9 cellular contexts compared by ENCODE assay signal in the genomic region with DNA sequence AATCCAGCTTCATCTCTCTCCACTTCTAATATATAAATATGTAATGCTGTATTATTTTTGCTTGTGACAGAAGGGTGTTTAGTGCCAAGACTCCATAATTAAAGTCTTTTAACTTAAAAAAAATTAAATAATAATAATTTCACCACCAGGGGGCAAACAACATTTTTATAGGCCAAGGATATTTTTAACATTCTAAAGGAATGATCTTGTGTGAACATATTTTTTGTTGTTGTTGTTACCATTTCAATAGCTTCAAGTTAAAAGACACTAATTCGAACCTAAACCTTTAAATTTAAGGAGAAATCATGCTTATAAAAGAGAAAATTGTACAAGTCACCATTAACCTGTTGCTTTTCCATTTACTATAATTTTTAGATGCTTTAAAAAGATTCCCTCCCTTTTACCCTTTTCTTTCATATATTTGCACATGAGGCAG. TPM values are rescaled to one million over a fixed set of nuclear protein-coding genes. Genes with fewer than 3 reads are reported as not detected.
DNase-seq lines count a peak whose midpoint lies in the region; ATAC-seq and TF ChIP-seq lines count a peak whose summit lies in the region.
"Had no signal": no experiment of that assay in that cellular context is flagged by ENCODE, and none has a peak within 500 bp of the region (broad histone marks: within the 10 kb centered on the region; RNA-seq: fewer than 3 reads in every experiment).

No MANE protein-coding gene starts in this region.

- H3K4me2 ChIP-seq in SK-N-SH: no peak overlapping the region

- peaks cover 7% of the 10 kb centered on the region; the same call in 1 of the 2 replicates for H3K9me3 ChIP-seq in SK-N-SH
- H3K9me3 ChIP-seq in testis: no peaks in the 10 kb centered on the region

- DNase-seq in SK-N-SH (no peak), NCI-H446 treated with DMSO at 0.1 percent for 48 hours (lab: John Stamatoyannopoulos, UW) (peak; percentile 32), erythroblast (lab: John Stamatoyannopoulos, UW) (peak; percentile 15 to 52), testis (no peak), inferior parietal cortex (ENCODE audit: extremely low spot score) (no peak), NCI-H526 treated with DMSO at 0.1 percent for 48 hours (lab: John Stamatoyannopoulos, UW) (no peak), NCI-H187 treated with DMSO at 0.1 percent for 48 hours (lab: John Stamatoyannopoulos, UW) (no peak)

- H4K20me1 ChIP-seq in SK-N-SH (ENCODE audit: insufficient read depth): no peaks in the 10 kb centered on the region

- POLR2A ChIA-PET in SK-N-SH (lab: Yijun Ruan, JAX): no interaction called here

- H3K79me2 ChIP-seq in SK-N-SH (ENCODE audit: insufficient read depth): no peaks in the 10 kb centered on the region

- intact Hi-C loops in testis (cut with DNase I; ENCODE audit: low total_unique reads): no loop called here

- H3K36me3 ChIP-seq in SK-N-SH (replicated peaks in 1 of 2; ENCODE audit: control insufficient read depth in 1 of 2, insufficient read depth in 2 of 2, low read length in 1 of 2) (no peaks in the 10 kb centered on the region), testis (ENCODE audit: low read depth, missing control alignments) (no peaks in the 10 kb centered on the region)

- TF ChIP-seq RAD21 in SK-N-SH (IDR thresholded peaks at IDR 0.05; ENCODE audit: low read length): peak; percentile 45

- no peak for TF ChIP-seq EP300 in SK-N-SH (IDR thresholded peaks at IDR 0.05; ENCODE audit: borderline replicate concordance in 1 of 2, low read depth in 1 of 2, low read length in 1 of 2)

- TF ChIP-seq POLR2A in erythroblast (IDR thresholded peaks at IDR 0.05; ENCODE audit: low read length): no peak
- TF ChIP-seq POLR2A in testis (IDR thresholded peaks at IDR 0.05): no peak

- TF ChIP-seq CTCF in SK-N-SH (IDR thresholded peaks at IDR 0.05) (peak; percentile 62), testis (IDR thresholded peaks at IDR 0.05) (peak in 2 of 3 experiments; percentile 16 to 90)

- no peaks in the 10 kb centered on the region for H3K27me3 ChIP-seq in SK-N-SH (ENCODE audit: insufficient read depth)
- H3K27me3 ChIP-seq in testis: no peaks in the 10 kb centered on the region

- H3K4me3 ChIP-seq in SK-N-SH (ENCODE audit: low read depth in 2 of 2, low read length in 1 of 2) (no peak overlapping the region; a peak in 1 of 4 replicates), testis (no peak overlapping the region)

- ATAC-seq in SK-N-SH treated with all-trans-retinoic acid at 6 μM for 48 hours: no peak
- ATAC-seq: Panc1 had no signal

- no peak overlapping the region for H3K27ac ChIP-seq in SK-N-SH (ENCODE audit: low read depth in 2 of 2, low read length in 1 of 2)
- H3K27ac ChIP-seq in testis: no peak overlapping the region

- H3K9ac ChIP-seq in SK-N-SH: no peak overlapping the region

- H3K9me2 ChIP-seq in SK-N-SH: no peaks in the 10 kb centered on the region

- CTCF ChIA-PET in SK-N-SH (lab: Yijun Ruan, JAX): interaction anchor here (0.7 to 2.4 kb wide), 20 partner anchors 10 to 980 kb away, joined by 3 to 13 read pairs (median 4); no protein-coding TSS in a partner anchor

- H3K4me1 ChIP-seq in SK-N-SH (ENCODE audit: control insufficient read depth in 1 of 2, insufficient read depth in 2 of 2, low read depth in 1 of 2, low read length in 1 of 2): no peaks in the 10 kb centered on the region
- H3K4me1 ChIP-seq in testis: no peaks in the 10 kb centered on the region

- peak overlapping the region; percentile 33; the same call in 1 of the 2 replicates for H2AFZ ChIP-seq in SK-N-SH (ENCODE audit: low read depth)

- 0% methylated on average over 1 of the region's 1 CpG for WGBS in SK-N-SH (ENCODE audit: low lambda C conversion rate)
- WGBS in testis, 2 donors: 26 to 38% methylated on average over 1 of the region's 1 CpG

- no peaks in the 10 kb centered on the region for H3F3A ChIP-seq in SK-N-SH (replicated peaks; ENCODE audit: insufficient read depth)

TF ChIP-seq in SK-N-SH, 30 proteins besides CTCF, POLR2A, EP300 and RAD21:
- TF ChIP-seq FOSL2 (IDR thresholded peaks at IDR 0.05; ENCODE audit: borderline replicate concordance, low read depth): no peak
- TF ChIP-seq FOXJ3 (CRISPR knock-in tag; IDR thresholded peaks at IDR 0.05): no peak
- no peak for TF ChIP-seq ELF1 (IDR thresholded peaks at IDR 0.05)
- no peak for TF ChIP-seq TAF1 (IDR thresholded peaks at IDR 0.05; ENCODE audit: borderline replicate concordance, low read depth, low read length)
- no peak for TF ChIP-seq EZH2phosphoT487 (IDR thresholded peaks at IDR 0.05; ENCODE audit: borderline replicate concordance, low read depth)
- TF ChIP-seq, protein P1, sequence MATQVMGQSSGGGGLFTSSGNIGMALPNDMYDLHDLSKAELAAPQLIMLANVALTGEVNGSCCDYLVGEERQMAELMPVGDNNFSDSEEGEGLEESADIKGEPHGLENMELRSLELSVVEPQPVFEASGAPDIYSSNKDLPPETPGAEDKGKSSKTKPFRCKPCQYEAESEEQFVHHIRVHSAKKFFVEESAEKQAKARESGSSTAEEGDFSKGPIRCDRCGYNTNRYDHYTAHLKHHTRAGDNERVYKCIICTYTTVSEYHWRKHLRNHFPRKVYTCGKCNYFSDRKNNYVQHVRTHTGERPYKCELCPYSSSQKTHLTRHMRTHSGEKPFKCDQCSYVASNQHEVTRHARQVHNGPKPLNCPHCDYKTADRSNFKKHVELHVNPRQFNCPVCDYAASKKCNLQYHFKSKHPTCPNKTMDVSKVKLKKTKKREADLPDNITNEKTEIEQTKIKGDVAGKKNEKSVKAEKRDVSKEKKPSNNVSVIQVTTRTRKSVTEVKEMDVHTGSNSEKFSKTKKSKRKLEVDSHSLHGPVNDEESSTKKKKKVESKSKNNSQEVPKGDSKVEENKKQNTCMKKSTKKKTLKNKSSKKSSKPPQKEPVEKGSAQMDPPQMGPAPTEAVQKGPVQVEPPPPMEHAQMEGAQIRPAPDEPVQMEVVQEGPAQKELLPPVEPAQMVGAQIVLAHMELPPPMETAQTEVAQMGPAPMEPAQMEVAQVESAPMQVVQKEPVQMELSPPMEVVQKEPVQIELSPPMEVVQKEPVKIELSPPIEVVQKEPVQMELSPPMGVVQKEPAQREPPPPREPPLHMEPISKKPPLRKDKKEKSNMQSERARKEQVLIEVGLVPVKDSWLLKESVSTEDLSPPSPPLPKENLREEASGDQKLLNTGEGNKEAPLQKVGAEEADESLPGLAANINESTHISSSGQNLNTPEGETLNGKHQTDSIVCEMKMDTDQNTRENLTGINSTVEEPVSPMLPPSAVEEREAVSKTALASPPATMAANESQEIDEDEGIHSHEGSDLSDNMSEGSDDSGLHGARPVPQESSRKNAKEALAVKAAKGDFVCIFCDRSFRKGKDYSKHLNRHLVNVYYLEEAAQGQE (IDR thresholded peaks at IDR 0.05; ENCODE audit: low read depth, low read length): no peak

TF ChIP-seq in SK-N-SH treated with all-trans-retinoic acid at 6 μM for 48 hours, 23 proteins besides CTCF, POLR2A, EP300 and RAD21 (continues in another document):
- TF ChIP-seq ESRRG (CRISPR knock-in tag; IDR thresholded peaks at IDR 0.05) (no peak), ZFP3 (CRISPR knock-in tag; IDR thresholded peaks at IDR 0.05) (no peak), CSDC2 (CRISPR knock-in tag; IDR thresholded peaks at IDR 0.05) (no peak), TOX (CRISPR knock-in tag; IDR thresholded peaks at IDR 0.05; ENCODE audit: borderline replicate concordance) (no peak), ZNF565 (CRISPR knock-in tag; conservative IDR thresholded peaks at IDR 0.05; ENCODE audit: low read depth) (no peak)
- TF ChIP-seq, protein P2, sequence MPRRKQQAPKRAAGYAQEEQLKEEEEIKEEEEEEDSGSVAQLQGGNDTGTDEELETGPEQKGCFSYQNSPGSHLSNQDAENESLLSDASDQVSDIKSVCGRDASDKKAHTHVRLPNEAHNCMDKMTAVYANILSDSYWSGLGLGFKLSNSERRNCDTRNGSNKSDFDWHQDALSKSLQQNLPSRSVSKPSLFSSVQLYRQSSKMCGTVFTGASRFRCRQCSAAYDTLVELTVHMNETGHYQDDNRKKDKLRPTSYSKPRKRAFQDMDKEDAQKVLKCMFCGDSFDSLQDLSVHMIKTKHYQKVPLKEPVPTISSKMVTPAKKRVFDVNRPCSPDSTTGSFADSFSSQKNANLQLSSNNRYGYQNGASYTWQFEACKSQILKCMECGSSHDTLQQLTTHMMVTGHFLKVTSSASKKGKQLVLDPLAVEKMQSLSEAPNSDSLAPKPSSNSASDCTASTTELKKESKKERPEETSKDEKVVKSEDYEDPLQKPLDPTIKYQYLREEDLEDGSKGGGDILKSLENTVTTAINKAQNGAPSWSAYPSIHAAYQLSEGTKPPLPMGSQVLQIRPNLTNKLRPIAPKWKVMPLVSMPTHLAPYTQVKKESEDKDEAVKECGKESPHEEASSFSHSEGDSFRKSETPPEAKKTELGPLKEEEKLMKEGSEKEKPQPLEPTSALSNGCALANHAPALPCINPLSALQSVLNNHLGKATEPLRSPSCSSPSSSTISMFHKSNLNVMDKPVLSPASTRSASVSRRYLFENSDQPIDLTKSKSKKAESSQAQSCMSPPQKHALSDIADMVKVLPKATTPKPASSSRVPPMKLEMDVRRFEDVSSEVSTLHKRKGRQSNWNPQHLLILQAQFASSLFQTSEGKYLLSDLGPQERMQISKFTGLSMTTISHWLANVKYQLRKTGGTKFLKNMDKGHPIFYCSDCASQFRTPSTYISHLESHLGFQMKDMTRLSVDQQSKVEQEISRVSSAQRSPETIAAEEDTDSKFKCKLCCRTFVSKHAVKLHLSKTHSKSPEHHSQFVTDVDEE (CRISPR knock-in tag; IDR thresholded peaks at IDR 0.05): no peak
- TF ChIP-seq, protein P3, sequence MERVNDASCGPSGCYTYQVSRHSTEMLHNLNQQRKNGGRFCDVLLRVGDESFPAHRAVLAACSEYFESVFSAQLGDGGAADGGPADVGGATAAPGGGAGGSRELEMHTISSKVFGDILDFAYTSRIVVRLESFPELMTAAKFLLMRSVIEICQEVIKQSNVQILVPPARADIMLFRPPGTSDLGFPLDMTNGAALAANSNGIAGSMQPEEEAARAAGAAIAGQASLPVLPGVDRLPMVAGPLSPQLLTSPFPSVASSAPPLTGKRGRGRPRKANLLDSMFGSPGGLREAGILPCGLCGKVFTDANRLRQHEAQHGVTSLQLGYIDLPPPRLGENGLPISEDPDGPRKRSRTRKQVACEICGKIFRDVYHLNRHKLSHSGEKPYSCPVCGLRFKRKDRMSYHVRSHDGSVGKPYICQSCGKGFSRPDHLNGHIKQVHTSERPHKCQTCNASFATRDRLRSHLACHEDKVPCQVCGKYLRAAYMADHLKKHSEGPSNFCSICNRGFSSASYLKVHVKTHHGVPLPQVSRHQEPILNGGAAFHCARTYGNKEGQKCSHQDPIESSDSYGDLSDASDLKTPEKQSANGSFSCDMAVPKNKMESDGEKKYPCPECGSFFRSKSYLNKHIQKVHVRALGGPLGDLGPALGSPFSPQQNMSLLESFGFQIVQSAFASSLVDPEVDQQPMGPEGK (CRISPR knock-in tag; IDR thresholded peaks at IDR 0.05; ENCODE audit: borderline replicate concordance): no peak

RNA-seq across cellular contexts. Expression of a gene that starts 7.5 kb away (rescaled TPM):
- polyA plus RNA-seq in SK-N-SH (2012; rRNA removed) (8.0 and 9.3 TPM in 2 replicates), testis (ENCODE audit: insufficient read depth, low read depth, low replicate concordance) (16.7 TPM)
- polyA plus RNA-seq in SK-N-SH (2012; cell fraction: cytosol; rRNA removed): 9.1 and 10.4 TPM in 2 replicates
- 5.1 and 9.5 TPM in 2 replicates for polyA plus RNA-seq in SK-N-SH (2012; cell fraction: nucleus; rRNA removed)
- total RNA-seq in testis: 10 to 100 TPM; 59.0 to 59.6 TPM

Comparison
In these comparisons a context has a peak if more than half of its experiments do, and no peak if none do; other contexts are left out.
1. DNase-seq: peak in NCI-H446 treated with DMSO at 0.1 percent for 48 hours (single experiment) and erythroblast (2 of 2); none in SK-N-SH (single experiment), testis (single experiment), inferior parietal cortex (single experiment), NCI-H526 treated with DMSO at 0.1 percent for 48 hours (single experiment) and NCI-H187 treated with DMSO at 0.1 percent for 48 hours (single experiment).